Comparison of ENCODE assay signal across 8 cellular contexts in genomic region chrX:40108959-40109287, GRCh38. TPM values are rescaled to one million over a fixed set of nuclear protein-coding genes. Genes with fewer than 3 reads are reported as not detected.
DNase-seq lines count a peak whose midpoint lies in the region; ATAC-seq, FAIRE-seq and TF ChIP-seq lines count a peak whose summit lies in the region.

No MANE protein-coding gene starts in this region.

- no peak overlapping the region for H3K27ac Mint-ChIP-seq in activated naive CD8-positive, alpha-beta T cell treated with anti-CD3 and anti-CD28 coated beads, Interleukin-2, amount 50 U/mL, for 24 hours

- H3K4me3 Mint-ChIP-seq in activated naive CD8-positive, alpha-beta T cell treated with anti-CD3 and anti-CD28 coated beads, Interleukin-2, amount 50 U/mL, for 24 hours: peak overlapping the region; percentile 26

- WGBS in pancreas, 2 donors: 1 to 3% methylated on average over 30 to 48 of the region's 48 CpGs

- H3K9me3 Mint-ChIP-seq in activated naive CD8-positive, alpha-beta T cell treated with anti-CD3 and anti-CD28 coated beads, Interleukin-2, amount 50 U/mL, for 24 hours: no peaks in the 10 kb centered on the region

- H3K36me3 Mint-ChIP-seq in activated naive CD8-positive, alpha-beta T cell treated with anti-CD3 and anti-CD28 coated beads, Interleukin-2, amount 50 U/mL, for 24 hours (ENCODE audit: low read depth): no peaks in the 10 kb centered on the region

- H3K4me1 ChIP-seq in HEK293 (ENCODE audit: control insufficient read depth, insufficient read depth, low read length) (peaks cover 8% of the 10 kb centered on the region), RWPE2 (ENCODE audit: insufficient read depth, poor library complexity, severe bottlenecking) (no peaks in the 10 kb centered on the region), pancreas (peaks cover 0 to 22% (median 13%) of the 10 kb centered on the region in 3 donors)

- ATAC-seq in RWPE2 (ENCODE audit: low read depth) (peak; percentile 61), pancreas (peak; percentile 58 to 76 (median 68)), HG02623 (IDR thresholded peaks at IDR 0.05; ENCODE audit: unreplicated experiment) (no peak)
- ATAC-seq in activated naive CD8-positive, alpha-beta T cell treated with anti-CD3 and anti-CD28 coated beads, Interleukin-2, amount 50 U/mL, for 24 hours: peak; percentile 47

- peak; percentile 84 for DNase-seq in AG20443 (ENCODE audit: low spot score)
- DNase-seq in RWPE2 (ENCODE audit: low spot score): no peak
- peak; percentile 68 for DNase-seq in activated naive CD8-positive, alpha-beta T cell treated with anti-CD3 and anti-CD28 coated beads, Interleukin-2, amount 50 U/mL, for 24 hours
- DNase-seq in cardiac septum (ENCODE audit: low spot score): peak; percentile 88
- peak; percentile 80 to 91 (median 86) for DNase-seq in pancreas
- no peak for DNase-seq in NCI-H1436 treated with DMSO at 0.1 percent for 48 hours (lab: John Stamatoyannopoulos, UW)

- CTCF ChIA-PET in HEK293 (lab: Yijun Ruan, JAX): interaction anchor here (0.7 kb wide), 1 partner anchor 279 kb away, joined by 3 read pairs; no protein-coding TSS in a partner anchor

- peaks cover 11% of the 10 kb centered on the region for H3K4me1 Mint-ChIP-seq in activated naive CD8-positive, alpha-beta T cell treated with anti-CD3 and anti-CD28 coated beads, Interleukin-2, amount 50 U/mL, for 24 hours

- POLR2A ChIA-PET in HEK293 (lab: Yijun Ruan, JAX): interaction anchor here (5.7 kb wide), 1 partner anchor 11 kb away, joined by 50 read pairs; the partner anchor contains the start of gene BCOR

- intact Hi-C loops in cardiac septum (cut with DNase I) (loop anchor here (2.0 to 10.0 kb wide), 2 partner anchors 42 to 374 kb away; no protein-coding TSS in a partner anchor), pancreas (cut with DNase I) (loop anchor here in 2 of 3 donors (10.0 kb wide), 2 partner anchors 46 to 66 kb away; no protein-coding TSS in a partner anchor)

- TF ChIP-seq CTCF in HEK293 (tag by site-specific recombination; IDR thresholded peaks at IDR 0.05) (no peak), RWPE2 (IDR thresholded peaks at IDR 0.05; ENCODE audit: poor library complexity, severe bottlenecking) (no peak), pancreas (IDR thresholded peaks at IDR 0.05) (no peak)

- no peaks in the 10 kb centered on the region for H3K36me3 ChIP-seq in HEK293 (ENCODE audit: control insufficient read depth in 2 of 2, insufficient read depth in 1 of 2, low read length in 2 of 2)
- no peaks in the 10 kb centered on the region for H3K36me3 ChIP-seq in RWPE2 (ENCODE audit: low read depth)
- H3K36me3 ChIP-seq in pancreas: no peaks in the 10 kb centered on the region

- H3K27ac ChIP-seq in HEK293 (ENCODE audit: extremely low read depth, low read depth, low read length): peak overlapping the region; percentile 100
- H3K27ac ChIP-seq in RWPE2 (ENCODE audit: poor library complexity, severe bottlenecking): peak overlapping the region; percentile 86
- H3K27ac ChIP-seq in pancreas: peak overlapping the region; percentile 84 to 92 (median 88)

- H3K27me3 Mint-ChIP-seq in activated naive CD8-positive, alpha-beta T cell treated with anti-CD3 and anti-CD28 coated beads, Interleukin-2, amount 50 U/mL, for 24 hours: peaks cover 8% of the 10 kb centered on the region

- H3K27me3 ChIP-seq in RWPE2 (ENCODE audit: insufficient read depth, poor library complexity, severe bottlenecking) (no peaks in the 10 kb centered on the region), pancreas (peaks cover 0 to 10% (median 2%) of the 10 kb centered on the region in 4 donors)

- no peak for FAIRE-seq in pancreas (lab: Jason Lieb, UNC)

- peak overlapping the region; percentile 51 for H3K4me3 ChIP-seq in HEK293 (ENCODE audit: low read depth, low read length)
- H3K4me3 ChIP-seq in RWPE2 (ENCODE audit: severe bottlenecking): peak overlapping the region; percentile 51
- H3K4me3 ChIP-seq in pancreas: peak overlapping the region; percentile 31 to 55 (median 42)

- H3K9me3 ChIP-seq in HEK293 (ENCODE audit: control insufficient read depth, insufficient read depth, low read depth, low read length) (no peaks in the 10 kb centered on the region), RWPE2 (ENCODE audit: severe bottlenecking) (no peaks in the 10 kb centered on the region), pancreas (no peaks in the 10 kb centered on the region)

TF ChIP-seq in HEK293, 187 proteins besides CTCF, POLR2A, EP300 and RAD21 (continues in another document):
- TF ChIP-seq ZNF37A (tag by site-specific recombination; IDR thresholded peaks at IDR 0.05): no peak
- TF ChIP-seq ZBTB26 (tag by site-specific recombination; optimal IDR thresholded peaks at IDR 0.05): peak; percentile 27
- TF ChIP-seq ZNF302 (tag by site-specific recombination; IDR thresholded peaks at IDR 0.05; ENCODE audit: low read depth): no peak
- TF ChIP-seq OSR2 (tag by site-specific recombination; IDR thresholded peaks at IDR 0.05): peak; percentile 31; the same call in 1 of the 2 replicates
- TF ChIP-seq SALL2 (tag by site-specific recombination; IDR thresholded peaks at IDR 0.05; ENCODE audit: borderline replicate concordance): no peak
- no peak for TF ChIP-seq ZBTB44 (tag by site-specific recombination; IDR thresholded peaks at IDR 0.05)
- no peak for TF ChIP-seq ZXDB (tag by site-specific recombination; IDR thresholded peaks at IDR 0.05)
- TF ChIP-seq ZNF514 (tag by site-specific recombination; IDR thresholded peaks at IDR 0.05): no peak
- TF ChIP-seq ZNF112 (tag by site-specific recombination; IDR thresholded peaks at IDR 0.05): no peak
- TF ChIP-seq KLF10 (tag by site-specific recombination; IDR thresholded peaks at IDR 0.05): 0 out of 2 replicates have a peak, but pooled peaks have one; percentile 44
- TF ChIP-seq PATZ1 (tag by site-specific recombination; IDR thresholded peaks at IDR 0.05): peak; percentile 56
- no peak for TF ChIP-seq ZNF426 (tag by site-specific recombination; IDR thresholded peaks at IDR 0.05)
- peak; percentile 89 for TF ChIP-seq ZBTB8A (tag by site-specific recombination; IDR thresholded peaks at IDR 0.05)
- TF ChIP-seq ZNF324 (tag by site-specific recombination; IDR thresholded peaks at IDR 0.05): no peak
- TF ChIP-seq ZNF610 (tag by site-specific recombination; IDR thresholded peaks at IDR 0.05; ENCODE audit: borderline replicate concordance): no peak
- peak; percentile 94 for TF ChIP-seq ZBTB20 (tag by site-specific recombination; IDR thresholded peaks at IDR 0.05)
- TF ChIP-seq ZBTB17 (tag by site-specific recombination; IDR thresholded peaks at IDR 0.05): peak; percentile 3
- no peak for TF ChIP-seq ZNF354C (tag by site-specific recombination; IDR thresholded peaks at IDR 0.05; ENCODE audit: borderline replicate concordance, low read depth)
- TF ChIP-seq ZFP37 (tag by site-specific recombination; IDR thresholded peaks at IDR 0.05): no peak
- TF ChIP-seq GLIS2 (tag by site-specific recombination; IDR thresholded peaks at IDR 0.05): 0 out of 2 replicates have a peak, but pooled peaks have one; percentile 9

RNA-seq across cellular contexts. Expression of gene BCOR, which starts 11.2 kb away (rescaled TPM):
- total RNA-seq in cardiac septum (24.2 TPM), pancreas (10 to 100 TPM in 5 of 6 donors, 1 to 10 TPM in 1; 9.8 to 18.4 (median 13.2) TPM)
- 10 to 100 TPM in 1 of 2 donors, 1 to 10 TPM in 1; 6.3 to 14.3 TPM for polyA plus RNA-seq in pancreas

Comparison
In these comparisons a context has a peak if more than half of its experiments do, and no peak if none do; other contexts are left out.
1. DNase-seq: peak in AG20443 (single experiment), activated naive CD8-positive, alpha-beta T cell treated with anti-CD3 and anti-CD28 coated beads, Interleukin-2, amount 50 U/mL, for 24 hours (single experiment), cardiac septum (single experiment) and pancreas (6 of 6); none in RWPE2 (single experiment) and NCI-H1436 treated with DMSO at 0.1 percent for 48 hours (single experiment).
2. Peak in every context shown above with its lines, with median percentiles within 50 percentile points of each other: H3K27ac ChIP-seq and H3K4me3 ChIP-seq.